In the genomic region with DNA sequence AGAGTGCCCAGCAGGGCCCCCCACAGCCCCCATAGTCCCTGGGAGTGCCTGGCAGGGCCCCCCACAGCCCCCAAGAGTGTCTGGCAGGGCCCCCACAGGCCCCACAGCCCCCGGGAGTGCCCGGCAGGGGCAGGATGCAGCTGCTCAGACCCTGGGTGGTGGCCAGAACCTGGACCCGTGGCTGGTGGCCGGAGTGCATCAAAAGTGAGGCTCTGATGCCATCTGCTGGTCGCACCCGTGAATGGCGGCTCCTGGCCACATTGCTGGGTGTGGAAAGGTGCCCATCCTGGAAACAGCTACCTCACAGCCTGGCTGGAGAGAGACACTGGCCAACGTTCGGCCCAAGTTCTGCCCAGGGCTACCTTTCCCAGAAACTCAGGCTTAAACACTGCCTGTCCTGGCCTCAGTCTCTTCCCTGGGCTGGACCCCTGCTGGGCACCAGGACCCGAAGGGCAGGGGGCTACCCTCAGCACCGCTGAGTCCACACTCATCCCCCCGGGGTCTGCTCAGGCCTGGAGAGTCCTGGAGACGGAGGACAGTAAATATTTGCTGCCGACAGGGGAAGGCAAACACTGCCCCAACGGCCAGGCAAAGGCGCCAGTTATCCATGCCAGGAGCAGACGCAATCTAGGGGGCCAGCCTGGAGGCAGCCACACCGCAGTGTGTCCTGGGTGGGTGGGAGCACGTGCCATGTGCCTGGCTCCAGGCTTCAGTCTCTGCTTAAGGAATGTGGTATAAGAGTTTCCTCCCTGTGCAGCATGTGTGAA, we compare ENCODE assay signal across 9 cellular contexts. TPM values are rescaled to one million over a fixed set of nuclear protein-coding genes. Genes with fewer than 3 reads are reported as not detected.
DNase-seq lines count a peak whose midpoint lies in the region; ATAC-seq and TF ChIP-seq lines count a peak whose summit lies in the region.
"Had no signal": no experiment of that assay in that cellular context is flagged by ENCODE, and none has a peak within 500 bp of the region (broad histone marks: within the 10 kb centered on the region; RNA-seq: fewer than 3 reads in every experiment).

No MANE protein-coding gene starts in this region.

- no peak overlapping the region for H3K4me3 Mint-ChIP-seq in MCF 10A (ENCODE audit: unreplicated experiment)
- H3K4me3 Mint-ChIP-seq: T-helper 1 cell treated with Interleukin-12 subunit alpha and Interleukin-12 subunit beta and Interleukin-4 antibody, amounts not matched to agents 30 μg/mL and 1 μg/mL, for 36 hours had no signal

- intact Hi-C loops in MCF 10A (cut with micrococcal nuclease) = no loop called here

- peak; percentile 84 for TF ChIP-seq CTCF in MCF 10A (IDR thresholded peaks at IDR 0.05; ENCODE audit: unreplicated experiment)

- no peaks in the 10 kb centered on the region for H3K4me1 Mint-ChIP-seq in MCF 10A (ENCODE audit: insufficient read depth, unreplicated experiment)

- no TSS peak for BruUV-seq in MCF 10A (replicated peaks; lab: Mats Ljungman, UMichigan)

- no peaks in the 10 kb centered on the region for H3K9me3 Mint-ChIP-seq in MCF 10A (ENCODE audit: unreplicated experiment)
- H3K9me3 Mint-ChIP-seq: T-helper 1 cell treated with Interleukin-12 subunit alpha and Interleukin-12 subunit beta and Interleukin-4 antibody, amounts not matched to agents 30 μg/mL and 1 μg/mL, for 36 hours had no signal

- POLR2A ChIA-PET in MCF 10A (lab: Yijun Ruan, JAX) = interaction anchor here (0.6 to 0.8 kb wide), 2 partner anchors 52 to 154 kb away, joined by 3 to 4 read pairs; no protein-coding TSS in a partner anchor

- no peaks in the 10 kb centered on the region for H3K27me3 Mint-ChIP-seq in MCF 10A (ENCODE audit: insufficient read depth, unreplicated experiment)

- CTCF ChIA-PET in MCF 10A (lab: Yijun Ruan, JAX) = interaction anchor here (0.6 to 13.8 kb wide), 23 partner anchors 8 to 525 kb away, joined by 3 to 541 read pairs (median 3); no protein-coding TSS in a partner anchor

- in situ Hi-C loops in KBM-7 (cut with MboI; ENCODE audit: low pct_unique_long_range_greater_than_20kb, low sequenced_read_pairs) = no loop called here

- peak; percentile 85 for DNase-seq in DMS53 (lab: John Stamatoyannopoulos, UW)
- DNase-seq in KBM-7 = peak; percentile 56
- DNase-seq in UCSD-AML1 (lab: John Stamatoyannopoulos, UW; ENCODE audit: unreplicated experiment) = peak; percentile 68
- peak; percentile 71 for DNase-seq in MCF 10A (ENCODE audit: unreplicated experiment)
- DNase-seq in islet precursor cell = peak; percentile 90
- DNase-seq in stimulated activated CD4-positive, alpha-beta T cell treated with anti-CD3 and anti-CD28 coated beads, Interleukin-4, amount 100 ng/mL, for 1 hour = peak; percentile 61
- no peak for DNase-seq in SW480 (ENCODE audit: low spot score)

- H3K36me3 Mint-ChIP-seq in MCF 10A (ENCODE audit: insufficient read depth, unreplicated experiment) = no peaks in the 10 kb centered on the region

- no peak overlapping the region for H3K27ac Mint-ChIP-seq in MCF 10A (ENCODE audit: low read depth, unreplicated experiment)
- H3K27ac Mint-ChIP-seq: T-helper 1 cell treated with Interleukin-12 subunit alpha and Interleukin-12 subunit beta and Interleukin-4 antibody, amounts not matched to agents 30 μg/mL and 1 μg/mL, for 36 hours had no signal

- no peak for ATAC-seq in GM18870 (IDR thresholded peaks at IDR 0.05; ENCODE audit: unreplicated experiment)

RNA-seq across cellular contexts. Expression of a gene that starts 4.4 kb away (rescaled TPM):
- total RNA-seq in MCF 10A (2022) = not detected in 2 replicates

RNA-seq across cellular contexts. Expression of a gene that starts 15.0 kb away (rescaled TPM):
- 0.20 and 1.1 TPM in 2 replicates for total RNA-seq in MCF 10A (2022)

RNA-seq across cellular contexts. Expression of a gene that starts 17.4 kb away (rescaled TPM):
- 0.29 and 0.35 TPM in 2 replicates for total RNA-seq in MCF 10A (2022)
